ENCODE assay signal across 9 cellular contexts in the genomic region with DNA sequence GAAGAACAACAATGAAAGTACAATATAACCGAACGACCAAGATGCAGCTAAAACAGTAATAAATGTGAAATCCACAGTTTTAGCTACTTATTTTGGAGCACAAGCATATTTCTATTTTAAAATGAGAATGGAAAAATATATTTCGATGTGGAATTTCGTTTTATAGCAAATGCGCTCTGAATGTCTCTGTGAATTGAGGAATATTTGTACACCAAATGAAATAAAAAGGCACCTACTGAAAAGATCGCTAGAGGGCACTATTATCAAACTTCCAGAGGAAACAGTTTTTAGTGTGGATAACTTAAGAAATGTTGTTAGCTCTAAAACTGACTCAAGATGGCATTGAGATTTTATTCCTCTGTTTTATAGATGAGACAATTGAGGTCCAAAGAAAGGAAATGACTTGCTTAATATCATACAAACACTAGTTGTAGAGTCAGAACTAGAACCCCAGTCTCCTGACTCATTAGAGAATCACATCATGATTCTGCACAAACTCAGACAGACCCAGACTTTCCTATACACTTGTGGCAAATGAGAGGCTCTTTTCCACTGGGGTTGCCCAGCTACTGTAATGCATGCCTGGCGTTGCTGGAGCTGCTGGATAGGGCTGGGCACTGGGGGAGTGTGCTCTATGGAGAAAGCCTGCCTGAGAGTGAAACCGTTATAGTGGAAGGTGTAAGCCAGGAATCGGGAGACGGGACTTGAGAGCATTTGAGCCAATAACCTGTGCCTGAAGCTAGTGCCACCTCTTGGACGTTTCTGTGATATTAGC.
A peak's percentile ranks its signal among the peaks of the same experiment; 100 is the strongest.
DNase-seq lines count a peak whose midpoint lies in the region; ATAC-seq lines count a peak whose summit lies in the region.
"Had no signal": no experiment of that assay in that cellular context is flagged by ENCODE, and none has a peak within 500 bp of the region (broad histone marks: within the 10 kb centered on the region; RNA-seq: fewer than 3 reads in every experiment).

No MANE protein-coding gene starts in this region.

- DNase-seq in COLO829 (ENCODE audit: low spot score): peak; percentile 66
- DNase-seq in HAP-1 (ENCODE audit: low spot score in 2 of 2): peak; percentile 42 to 78
- peak; percentile 40 for DNase-seq in NCI-H510A (lab: John Stamatoyannopoulos, UW)
- DNase-seq in activated T-cell treated with anti-CD3 and anti-CD28 coated beads, Interleukin-2, amount 50 U/mL, for 48 hours: peak; percentile 71 to 74
- DNase-seq in germinal center (ENCODE audit: low spot score): peak; percentile 25
- peak; percentile 93 for DNase-seq in pons (ENCODE audit: low spot score)

- H3K4me1 ChIP-seq in HAP-1: no peaks in the 10 kb centered on the region; the same call in 1 of the 2 replicates
- H3K4me1 ChIP-seq: SJCRH30 had no signal

- no peaks in the 10 kb centered on the region; the same call in 1 of the 2 replicates for H3K27me3 ChIP-seq in HAP-1 (ENCODE audit: low read depth)
- H3K27me3 ChIP-seq: SJCRH30 had no signal

- H3K36me3 ChIP-seq in HAP-1 (replicated peaks): 0 out of 2 replicates have a peak, but pooled peaks cover under 1% of the 10 kb centered on the region
- H3K36me3 ChIP-seq: SJCRH30 had no signal

- no peak overlapping the region for H3K4me3 ChIP-seq in HAP-1
- H3K4me3 ChIP-seq: SJCRH30 had no signal

- no peak for ATAC-seq in HG02610 (IDR thresholded peaks at IDR 0.05; ENCODE audit: unreplicated experiment)
- ATAC-seq in HG02870 (IDR thresholded peaks at IDR 0.05; ENCODE audit: unreplicated experiment): no peak

- in situ Hi-C loops in HAP-1 (cut with MboI; ENCODE audit: low sequenced_read_pairs): loop anchor here (10.0 kb wide), 2 partner anchors 152 to 232 kb away; no protein-coding TSS in a partner anchor

- H3K9me3 ChIP-seq in HAP-1: no peaks in the 10 kb centered on the region
- H3K9me3 ChIP-seq: SJCRH30 had no signal

Comparison
In these comparisons a context has a peak if more than half of its experiments do, and no peak if none do; other contexts are left out.
1. DNase-seq: peak in every context shown above with its lines; median percentile 93 in pons; 72 in activated T-cell treated with anti-CD3 and anti-CD28 coated beads, Interleukin-2, amount 50 U/mL, for 48 hours; 66 in COLO829; 60 in HAP-1; 40 in NCI-H510A; 25 in germinal center.